ENCODE assay signal across 24 cellular contexts in the genomic region with DNA sequence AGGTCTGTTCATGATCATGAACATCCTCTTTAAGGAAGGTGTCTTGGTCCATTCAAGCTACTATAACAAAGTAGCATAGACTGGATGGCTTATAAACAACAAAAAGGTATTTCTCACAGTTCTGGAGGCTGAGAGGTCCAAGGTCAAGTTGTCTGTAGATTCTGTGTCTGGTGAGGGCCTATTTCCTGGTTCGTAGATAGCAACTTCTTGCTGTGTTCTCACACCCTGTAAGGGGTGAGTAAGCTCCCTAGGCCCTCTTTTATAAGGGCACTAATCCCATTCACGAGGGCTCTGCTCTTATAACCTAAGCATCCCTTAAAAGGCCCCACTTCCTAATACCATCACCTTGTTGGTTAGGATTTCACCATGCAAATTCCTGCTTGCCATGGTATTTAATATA.
"Had no signal": no experiment of that assay in that cellular context is flagged by ENCODE, and none has a peak within 500 bp of the region (broad histone marks: within the 10 kb centered on the region; RNA-seq: fewer than 3 reads in every experiment).

No MANE protein-coding gene starts in this region.

- H3K4me3 ChIP-seq: neural progenitor cell, ovary, psoas muscle, right lobe of liver, sigmoid colon, stomach, thoracic aorta, thyroid gland, tibial nerve, upper lobe of left lung, vagina had no signal

- H3K9me3 ChIP-seq: ovary, right lobe of liver, sigmoid colon, stomach, thoracic aorta, thyroid gland, vagina had no signal

- DNase-seq: occipital lobe; ovary; posterior cingulate gyrus; psoas muscle; right cardiac atrium; right lobe of liver; sigmoid colon; small intestine; stimulated activated CD4-positive, alpha-beta T cell treated with anti-CD3 and anti-CD28 coated beads, Interleukin-15, amount 100 ng/mL, for 24 hours; stimulated activated CD4-positive, alpha-beta T cell treated with anti-CD3 and anti-CD28 coated beads, Interleukin-2, amount 100 ng/mL, for 24 hours; stimulated activated CD4-positive, alpha-beta T cell treated with anti-CD3 and anti-CD28 coated beads, Interleukin-2, amount 100 ng/mL, for 48 hours; stimulated activated CD4-positive, alpha-beta T cell treated with anti-CD3 and anti-CD28 coated beads, Interleukin-4, amount 100 ng/mL, for 24 hours; stimulated activated naive B cell treated with anti-CD40 and anti-IgM and Interleukin-4, amounts not matched to agents 10 μg/mL and 1 μg/mL and 100 μg/mL, for 72 hours; stimulated activated naive CD4-positive, alpha-beta T cell treated with Interleukin-2 at 50 U/mL for 16 hours; stomach; thyroid gland; trophoblast cell; upper lobe of left lung had no signal

- H3K36me3 ChIP-seq: neural progenitor cell, ovary, right lobe of liver, sigmoid colon, stomach, thoracic aorta, thyroid gland, tibial nerve, upper lobe of left lung, vagina had no signal

- ATAC-seq: psoas muscle; right cardiac atrium; right lobe of liver; stimulated activated effector memory CD8-positive, alpha-beta T cell treated with anti-CD3 and anti-CD28 coated beads, Interleukin-12 subunit alpha, Interleukin-12 subunit beta, amount 100 ng/mL, for 72 hours; stimulated activated naive B cell treated with anti-CD40 and anti-IgM and Interleukin-4, amounts not matched to agents 10 μg/mL and 1 μg/mL and 100 μg/mL, for 72 hours had no signal

- H3K4me1 ChIP-seq: neural progenitor cell, parathyroid adenoma, psoas muscle, stomach, thyroid gland, tibial nerve, upper lobe of left lung, vagina had no signal
